Comparison of ENCODE assay signal across 8 cellular contexts in genomic region chr20:34538671-34539123, GRCh38. TPM values are rescaled to one million over a fixed set of nuclear protein-coding genes. Genes with fewer than 3 reads are reported as not detected.
DNase-seq lines count a peak whose midpoint lies in the region; ATAC-seq, FAIRE-seq and TF ChIP-seq lines count a peak whose summit lies in the region.

No MANE protein-coding gene starts in this region.

- 24 to 26% methylated on average over 5 of the region's 5 CpGs for WGBS in pancreas, 2 donors

- peak; percentile 30 for DNase-seq in NK-92 treated with Interleukin-12 subunit alpha and Interleukin-12 subunit beta, amount 100 ng/mL, for 24 hours (lab: John Stamatoyannopoulos, UW)
- no peak for DNase-seq in NK-92 (lab: John Stamatoyannopoulos, UW; ENCODE audit: unreplicated experiment)
- DNase-seq in NOMO-1 treated with DMSO at 0.1 percent for 48 hours (lab: John Stamatoyannopoulos, UW; ENCODE audit: unreplicated experiment): peak; percentile 40
- peak; percentile 44 for DNase-seq in activated T-cell treated with anti-CD3 and anti-CD28 coated beads for 4 hours
- peak; percentile 75 for DNase-seq in fibroblast of peridontal ligament (ENCODE audit: extremely low read depth)
- DNase-seq in pancreas: peak in 5 of 6 donors; percentile 24 to 77 (median 58)
- no peak for DNase-seq in G401 (ENCODE audit: low spot score)

- in situ Hi-C loops in G401 (cut with HindIII; ENCODE audit: low sequenced_read_pairs): no loop called here

- no peak for FAIRE-seq in pancreas (lab: Jason Lieb, UNC)

- no peaks in the 10 kb centered on the region for H3K9me3 ChIP-seq in pancreas

- H3K27ac ChIP-seq in pancreas: no peak overlapping the region

- H3K27me3 ChIP-seq in pancreas: no peaks in the 10 kb centered on the region

- H3K4me3 ChIP-seq in pancreas: no peak overlapping the region

- H3K4me1 ChIP-seq in pancreas: no peaks in the 10 kb centered on the region

- peaks cover 3 to 55% (median 9%) of the 10 kb centered on the region in 3 donors for H3K36me3 ChIP-seq in pancreas

- intact Hi-C loops in pancreas (cut with DNase I): loop anchor here in 1 of 3 donors (10.0 kb wide), 1 partner anchor 226 kb away; no protein-coding TSS in a partner anchor

- TF ChIP-seq CTCF in pancreas (IDR thresholded peaks at IDR 0.05): peak; percentile 58 to 78 (median 68)

- peak; percentile 67 to 88 (median 82) for ATAC-seq in pancreas
- no peak for ATAC-seq in HG02571 (IDR thresholded peaks at IDR 0.05; ENCODE audit: unreplicated experiment)

RNA-seq across cellular contexts. Expression of gene MAP1LC3A, which starts 19.8 kb away (rescaled TPM):
- 10 to 100 TPM in 5 of 6 donors, 1 to 10 TPM in 1; 9.4 to 19.7 (median 12.3) TPM for total RNA-seq in pancreas
- polyA plus RNA-seq in pancreas: 10 to 100 TPM; 57.6 to 94.2 TPM
- 0.37 TPM in 1 of 2 replicates, not detected in the other for total RNA-seq in G401 (2014; rRNA removed; shearing (Covaris generic))

RNA-seq across cellular contexts. Expression of gene DYNLRB1, which starts 22.5 kb away (rescaled TPM):
- total RNA-seq in pancreas: 10 to 100 TPM; 26.9 to 57.2 (median 38.5) TPM
- 100 to 1,000 TPM; 129 to 178 TPM for polyA plus RNA-seq in pancreas
- 58.9 and 82.5 TPM in 2 replicates for total RNA-seq in G401 (2014; rRNA removed; shearing (Covaris generic))

Comparison
In these comparisons a context has a peak if more than half of its experiments do, and no peak if none do; other contexts are left out.
1. DNase-seq: peak in NK-92 treated with Interleukin-12 subunit alpha and Interleukin-12 subunit beta, amount 100 ng/mL, for 24 hours (single experiment), NOMO-1 treated with DMSO at 0.1 percent for 48 hours (single experiment), activated T-cell treated with anti-CD3 and anti-CD28 coated beads for 4 hours (single experiment), fibroblast of peridontal ligament (single experiment) and pancreas (5 of 6); none in NK-92 (single experiment) and G401 (single experiment).